23 cellular contexts compared by ENCODE assay signal in the genomic region with DNA sequence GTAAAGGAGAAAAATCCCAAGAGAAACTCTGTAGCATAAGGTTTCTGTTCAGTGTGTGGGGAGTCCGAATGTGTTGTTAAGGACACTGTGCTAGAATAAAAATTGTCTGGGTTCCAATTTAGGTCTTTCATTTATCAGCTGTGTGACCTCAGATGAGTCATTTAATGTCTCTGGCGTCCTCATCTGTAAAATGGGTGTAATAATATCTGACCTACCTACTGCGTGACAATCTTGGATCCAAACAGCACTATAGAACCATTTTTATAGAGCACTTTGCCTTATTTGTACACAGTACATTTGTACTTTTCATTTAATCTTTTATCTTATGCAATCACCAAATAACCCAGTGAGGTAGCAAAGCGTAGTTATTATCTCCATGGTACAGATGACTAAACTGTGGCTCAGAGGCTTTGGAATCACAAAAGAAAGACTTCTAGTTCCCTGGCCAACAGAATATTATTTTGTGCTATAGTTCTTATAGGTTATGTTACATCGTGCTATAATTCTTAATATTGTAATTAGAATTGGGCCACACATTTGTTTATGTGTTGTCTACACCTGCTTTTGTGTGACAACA.
"Had no signal": no experiment of that assay in that cellular context is flagged by ENCODE, and none has a peak within 500 bp of the region (broad histone marks: within the 10 kb centered on the region; RNA-seq: fewer than 3 reads in every experiment).

No MANE protein-coding gene starts in this region.

- H3K4me1 ChIP-seq: breast epithelium, transverse colon, vagina had no signal

- ATAC-seq: activated CD8-positive, alpha-beta T cell treated with anti-CD3 and anti-CD28 coated beads for 36 hours; gastrocnemius medialis; heart right ventricle; left ventricle myocardium superior had no signal

- H3K9me3 Mint-ChIP-seq: activated T-cell treated with anti-CD3 and anti-CD28 coated beads, Interleukin-2, amount 50 U/mL, for 24 hours had no signal

- DNase-seq: activated B cell treated with CpG ODN at 0.5 μM for 24 hours; activated CD4-positive, alpha-beta T cell treated with anti-CD3 and anti-CD28 coated beads for 4 hours; activated CD8-positive, alpha-beta T cell treated with anti-CD3 and anti-CD28 coated beads for 36 hours; activated naive CD4-positive, alpha-beta T cell treated with anti-CD3 and anti-CD28 coated beads for 36 hours; activated T-cell treated with anti-CD3 and anti-CD28 coated beads, Interleukin-2, amount 50 U/mL, for 24 hours; aorta; effector CD8-positive, alpha-beta T cell; gastrocnemius medialis; heart right ventricle; left ventricle myocardium superior; occipital lobe; posterior cingulate gyrus; stimulated activated CD4-positive, alpha-beta T cell treated with anti-CD3 and anti-CD28 coated beads, Interleukin-2, amount 100 ng/mL, for 24 hours; T-helper 1 cell; T-helper 9 cell; transverse colon had no signal

- H3K27me3 Mint-ChIP-seq: activated CD8-positive, alpha-beta T cell treated with anti-CD3 and anti-CD28 coated beads for 36 hours; activated T-cell treated with anti-CD3 and anti-CD28 coated beads, Interleukin-2, amount 50 U/mL, for 24 hours; dendritic cell treated with granulocyte-macrophage colony-stimulating factor and Interleukin-4, amounts not matched to agents 40 ng/mL and 50 ng/mL, for 4 days; stimulated activated naive CD8-positive, alpha-beta T cell treated with anti-CD3 and anti-CD28 coated beads, Interleukin-15, Interleukin-2, amounts not matched to agents 100 ng/mL and 50 ng/mL, for 24 hours had no signal

- H3K27ac Mint-ChIP-seq: activated B cell treated with CpG ODN at 0.5 μM for 24 hours; activated CD8-positive, alpha-beta T cell treated with anti-CD3 and anti-CD28 coated beads for 36 hours; activated naive CD4-positive, alpha-beta T cell treated with anti-CD3 and anti-CD28 coated beads for 36 hours; activated T-cell treated with anti-CD3 and anti-CD28 coated beads, Interleukin-2, amount 50 U/mL, for 24 hours; activated T-helper 2 cell treated with anti-CD3 and anti-CD28 coated beads, Interferon-gamma antibody, Interleukin-2, Interleukin-4, amounts not matched to agents 10 μg/mL and 5 μg/mL and 100 μg/mL, durations not matched to agents 14 hours and 24 hours and 36 hours; dendritic cell treated with granulocyte-macrophage colony-stimulating factor and Interleukin-4, amounts not matched to agents 40 ng/mL and 50 ng/mL, for 4 days; memory B cell; stimulated activated naive CD8-positive, alpha-beta T cell treated with anti-CD3 and anti-CD28 coated beads, Interleukin-15, Interleukin-2, amounts not matched to agents 100 ng/mL and 50 ng/mL, for 24 hours had no signal

- H3K4me1 Mint-ChIP-seq: activated B cell treated with CpG ODN at 0.5 μM for 24 hours, memory B cell had no signal

- H3K36me3 Mint-ChIP-seq: memory B cell had no signal

- H3K4me3 ChIP-seq: breast epithelium, gastrocnemius medialis, heart right ventricle, suprapubic skin, transverse colon, vagina had no signal

- H3K27me3 ChIP-seq: breast epithelium, gastrocnemius medialis, heart right ventricle, suprapubic skin, transverse colon, vagina had no signal

- H3K36me3 ChIP-seq: breast epithelium, gastrocnemius medialis, heart right ventricle, suprapubic skin, transverse colon, vagina had no signal

- H3K4me3 Mint-ChIP-seq: activated B cell treated with CpG ODN at 0.5 μM for 24 hours; activated CD8-positive, alpha-beta T cell treated with anti-CD3 and anti-CD28 coated beads for 36 hours; activated naive CD4-positive, alpha-beta T cell treated with anti-CD3 and anti-CD28 coated beads for 36 hours; activated T-cell treated with anti-CD3 and anti-CD28 coated beads, Interleukin-2, amount 50 U/mL, for 24 hours; dendritic cell treated with granulocyte-macrophage colony-stimulating factor and Interleukin-4, amounts not matched to agents 40 ng/mL and 50 ng/mL, for 4 days; memory B cell; stimulated activated naive CD8-positive, alpha-beta T cell treated with anti-CD3 and anti-CD28 coated beads, Interleukin-15, Interleukin-2, amounts not matched to agents 100 ng/mL and 50 ng/mL, for 24 hours had no signal

- H3K27ac ChIP-seq: breast epithelium, gastrocnemius medialis, heart right ventricle, suprapubic skin, transverse colon, vagina had no signal

- H3K9me3 ChIP-seq: breast epithelium, gastrocnemius medialis, suprapubic skin, transverse colon, vagina had no signal
